In genomic region chr17:348692-349425, GRCh38 we compare ENCODE assay signal across 12 cellular contexts. TPM values are rescaled to one million over a fixed set of nuclear protein-coding genes. Genes with fewer than 3 reads are reported as not detected.
A peak's percentile ranks its signal among the peaks of the same experiment; 100 is the strongest.
DNase-seq lines count a peak whose midpoint lies in the region; ATAC-seq and FAIRE-seq lines count a peak whose summit lies in the region.
"Had no signal": no experiment of that assay in that cellular context is flagged by ENCODE, and none has a peak within 500 bp of the region (broad histone marks: within the 10 kb centered on the region; RNA-seq: fewer than 3 reads in every experiment).

No MANE protein-coding gene starts in this region.

- H3K4me3 ChIP-seq in SK-N-MC (no peak overlapping the region), right cardiac atrium (ENCODE audit: low read length) (no peak overlapping the region)
- H3K4me3 ChIP-seq: PC-9 had no signal

- H3K27me3 ChIP-seq in right cardiac atrium (ENCODE audit: control insufficient read depth, insufficient read depth): no peaks in the 10 kb centered on the region

- intact Hi-C loops in right cardiac atrium (cut with DNase I): no loop called here

- peaks cover 15% of the 10 kb centered on the region for H3K4me1 ChIP-seq in right cardiac atrium (ENCODE audit: control insufficient read depth, insufficient read depth, low read length)

- DNase-seq in H4 (ENCODE audit: low spot score): peak; percentile 51
- DNase-seq in SK-N-MC (ENCODE audit: low read depth, low spot score): no peak
- no peak for DNase-seq in right cardiac atrium
- DNase-seq in renal cortical epithelial cell (ENCODE audit: low read depth): peak; percentile 69
- no peak for DNase-seq in LoVo (ENCODE audit: low spot score)
- DNase-seq in NCI-H2107 (lab: John Stamatoyannopoulos, UW): no peak
- DNase-seq in occipital lobe (lab: John Stamatoyannopoulos, UW): no peak
- no peak for DNase-seq in RCC 7860 (ENCODE audit: low spot score)
- DNase-seq: activated B cell treated with CpG ODN at 0.5 μM for 24 hours, hippocampal formation, PC-9 had no signal

- H3K9ac ChIP-seq in SK-N-MC (ENCODE audit: insufficient read length): no peak overlapping the region

- ATAC-seq in right cardiac atrium: peak; percentile 12 to 24

- 67% methylated on average over 12 of the region's 12 CpGs for WGBS in right cardiac atrium

- peak overlapping the region; percentile 48; the same call in 1 of the 2 replicates for H3K27ac ChIP-seq in SK-N-MC
- H3K27ac ChIP-seq in right cardiac atrium (ENCODE audit: low read length): peak overlapping the region; percentile 73
- H3K27ac ChIP-seq: PC-9 had no signal

- no peaks in the 10 kb centered on the region for H3K36me3 ChIP-seq in SK-N-MC (ENCODE audit: insufficient read depth, low read length)

- H3K9me3 ChIP-seq in SK-N-MC (ENCODE audit: low read depth, low read length): no peaks in the 10 kb centered on the region
- H3K9me3 ChIP-seq in right cardiac atrium (ENCODE audit: control insufficient read depth, low read length): no peaks in the 10 kb centered on the region

- FAIRE-seq in RCC 7860 (lab: Jason Lieb, UNC): no peak
- FAIRE-seq: GM18507 had no signal

RNA-seq across cellular contexts. Expression of gene RPH3AL, which starts 3.7 kb away (rescaled TPM):
- 6.0 and 9.6 TPM in 2 replicates for total RNA-seq in H4 (2014; rRNA removed; shearing (Covaris generic))
- total RNA-seq in right cardiac atrium (10 to 100 TPM in 2 of 4 donors, 1 to 10 TPM in 2; 4.7 to 11.5 (median 10.2) TPM), renal cortical epithelial cell (12.9 and 40.5 TPM in 2 replicates), occipital lobe (1.1 TPM)
- 6.7 TPM for polyA plus RNA-seq in right cardiac atrium

Comparison
In these comparisons a context has a peak if more than half of its experiments do, and no peak if none do; other contexts are left out.
1. DNase-seq: peak in H4 (single experiment) and renal cortical epithelial cell (single experiment); none in SK-N-MC (single experiment), right cardiac atrium (0 of 3), LoVo (single experiment), NCI-H2107 (single experiment), occipital lobe (single experiment) and RCC 7860 (single experiment).